Comparison of ENCODE assay signal across 8 cellular contexts in genomic region chr12:19915392-19916192, GRCh38.
A peak's percentile ranks its signal among the peaks of the same experiment; 100 is the strongest.
DNase-seq lines count a peak whose midpoint lies in the region; ATAC-seq and TF ChIP-seq lines count a peak whose summit lies in the region.

No MANE protein-coding gene starts in this region.

- H3K36me3 ChIP-seq in transverse colon: no peaks in the 10 kb centered on the region

- WGBS in transverse colon (ENCODE audit: low coverage in 1 of 2), 2 donors: 63 to 74% methylated on average over 3 of the region's 3 CpGs

- intact Hi-C loops in transverse colon (cut with DNase I; ENCODE audit: low total_unique reads): no loop called here

- TF ChIP-seq EP300 in transverse colon (IDR thresholded peaks at IDR 0.05; ENCODE audit: low read depth): no peak

- TF ChIP-seq CTCF in transverse colon (IDR thresholded peaks at IDR 0.05): peak; percentile 41 to 75 (median 62)

- no peak overlapping the region for H3K4me3 ChIP-seq in transverse colon

- H3K4me1 ChIP-seq in transverse colon: peaks cover 3 to 13% (median 11%) of the 10 kb centered on the region in 4 donors

- H3K27me3 ChIP-seq in transverse colon: no peaks in the 10 kb centered on the region

- peak; percentile 19 for DNase-seq in GM04504 (ENCODE audit: low read depth)
- peak; percentile 16 for DNase-seq in MV-4-11 (lab: John Stamatoyannopoulos, UW)
- DNase-seq in amniotic stem cell (lab: John Stamatoyannopoulos, UW): peak; percentile 32
- DNase-seq in inferior parietal cortex (ENCODE audit: extremely low spot score): peak; percentile 43
- no peak for DNase-seq in transverse colon

- no peak for ATAC-seq in GM21576 (IDR thresholded peaks at IDR 0.05; ENCODE audit: unreplicated experiment)
- ATAC-seq in HG02884 (IDR thresholded peaks at IDR 0.05; ENCODE audit: unreplicated experiment): no peak
- no peak for ATAC-seq in GM18498 (IDR thresholded peaks at IDR 0.05; ENCODE audit: unreplicated experiment)

- H3K27ac ChIP-seq in transverse colon: no peak overlapping the region

- no peaks in the 10 kb centered on the region for H3K9me3 ChIP-seq in transverse colon

- no peak for TF ChIP-seq POLR2A in transverse colon (IDR thresholded peaks at IDR 0.05)

- in situ Hi-C loops in transverse colon (cut with MboI; ENCODE audit: low pct_ligation_motif_present in 1 of 4, low pct_unique_long_range_greater_than_20kb in 1 of 4, low sequenced_read_pairs in 3 of 4): loop anchor here in 2 of 4 donors (25.0 kb wide), 2 partner anchors 447 to 697 kb away; partner anchors contain the start of gene PDE3A (in 1 of the 2)
